In the genomic region with DNA sequence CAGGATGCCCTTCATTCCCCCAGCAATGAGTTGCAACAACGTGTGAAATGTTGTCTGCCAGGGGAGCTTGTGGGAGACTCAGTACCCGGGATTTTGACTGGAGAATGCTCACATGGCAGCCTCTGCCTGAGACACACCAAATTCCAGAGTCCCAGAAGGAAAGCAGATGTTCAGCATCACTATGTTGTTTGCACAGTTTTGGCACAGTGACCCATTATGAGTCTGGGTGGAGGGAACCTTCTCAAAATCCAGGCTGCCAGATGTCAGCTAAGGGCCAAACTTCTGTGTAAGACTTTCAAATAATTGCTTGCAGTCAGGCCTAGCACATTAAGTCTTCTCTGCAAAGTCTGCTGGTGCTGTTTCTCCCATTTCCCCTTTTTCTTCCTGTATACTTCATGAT, we compare ENCODE assay signal across 1 cellular context.
TF ChIP-seq lines count a peak whose summit lies in the region.

No MANE protein-coding gene starts in this region.

TF ChIP-seq in GM23338, 12 proteins besides CTCF, POLR2A, EP300 and RAD21:
- TF ChIP-seq, protein P1, sequence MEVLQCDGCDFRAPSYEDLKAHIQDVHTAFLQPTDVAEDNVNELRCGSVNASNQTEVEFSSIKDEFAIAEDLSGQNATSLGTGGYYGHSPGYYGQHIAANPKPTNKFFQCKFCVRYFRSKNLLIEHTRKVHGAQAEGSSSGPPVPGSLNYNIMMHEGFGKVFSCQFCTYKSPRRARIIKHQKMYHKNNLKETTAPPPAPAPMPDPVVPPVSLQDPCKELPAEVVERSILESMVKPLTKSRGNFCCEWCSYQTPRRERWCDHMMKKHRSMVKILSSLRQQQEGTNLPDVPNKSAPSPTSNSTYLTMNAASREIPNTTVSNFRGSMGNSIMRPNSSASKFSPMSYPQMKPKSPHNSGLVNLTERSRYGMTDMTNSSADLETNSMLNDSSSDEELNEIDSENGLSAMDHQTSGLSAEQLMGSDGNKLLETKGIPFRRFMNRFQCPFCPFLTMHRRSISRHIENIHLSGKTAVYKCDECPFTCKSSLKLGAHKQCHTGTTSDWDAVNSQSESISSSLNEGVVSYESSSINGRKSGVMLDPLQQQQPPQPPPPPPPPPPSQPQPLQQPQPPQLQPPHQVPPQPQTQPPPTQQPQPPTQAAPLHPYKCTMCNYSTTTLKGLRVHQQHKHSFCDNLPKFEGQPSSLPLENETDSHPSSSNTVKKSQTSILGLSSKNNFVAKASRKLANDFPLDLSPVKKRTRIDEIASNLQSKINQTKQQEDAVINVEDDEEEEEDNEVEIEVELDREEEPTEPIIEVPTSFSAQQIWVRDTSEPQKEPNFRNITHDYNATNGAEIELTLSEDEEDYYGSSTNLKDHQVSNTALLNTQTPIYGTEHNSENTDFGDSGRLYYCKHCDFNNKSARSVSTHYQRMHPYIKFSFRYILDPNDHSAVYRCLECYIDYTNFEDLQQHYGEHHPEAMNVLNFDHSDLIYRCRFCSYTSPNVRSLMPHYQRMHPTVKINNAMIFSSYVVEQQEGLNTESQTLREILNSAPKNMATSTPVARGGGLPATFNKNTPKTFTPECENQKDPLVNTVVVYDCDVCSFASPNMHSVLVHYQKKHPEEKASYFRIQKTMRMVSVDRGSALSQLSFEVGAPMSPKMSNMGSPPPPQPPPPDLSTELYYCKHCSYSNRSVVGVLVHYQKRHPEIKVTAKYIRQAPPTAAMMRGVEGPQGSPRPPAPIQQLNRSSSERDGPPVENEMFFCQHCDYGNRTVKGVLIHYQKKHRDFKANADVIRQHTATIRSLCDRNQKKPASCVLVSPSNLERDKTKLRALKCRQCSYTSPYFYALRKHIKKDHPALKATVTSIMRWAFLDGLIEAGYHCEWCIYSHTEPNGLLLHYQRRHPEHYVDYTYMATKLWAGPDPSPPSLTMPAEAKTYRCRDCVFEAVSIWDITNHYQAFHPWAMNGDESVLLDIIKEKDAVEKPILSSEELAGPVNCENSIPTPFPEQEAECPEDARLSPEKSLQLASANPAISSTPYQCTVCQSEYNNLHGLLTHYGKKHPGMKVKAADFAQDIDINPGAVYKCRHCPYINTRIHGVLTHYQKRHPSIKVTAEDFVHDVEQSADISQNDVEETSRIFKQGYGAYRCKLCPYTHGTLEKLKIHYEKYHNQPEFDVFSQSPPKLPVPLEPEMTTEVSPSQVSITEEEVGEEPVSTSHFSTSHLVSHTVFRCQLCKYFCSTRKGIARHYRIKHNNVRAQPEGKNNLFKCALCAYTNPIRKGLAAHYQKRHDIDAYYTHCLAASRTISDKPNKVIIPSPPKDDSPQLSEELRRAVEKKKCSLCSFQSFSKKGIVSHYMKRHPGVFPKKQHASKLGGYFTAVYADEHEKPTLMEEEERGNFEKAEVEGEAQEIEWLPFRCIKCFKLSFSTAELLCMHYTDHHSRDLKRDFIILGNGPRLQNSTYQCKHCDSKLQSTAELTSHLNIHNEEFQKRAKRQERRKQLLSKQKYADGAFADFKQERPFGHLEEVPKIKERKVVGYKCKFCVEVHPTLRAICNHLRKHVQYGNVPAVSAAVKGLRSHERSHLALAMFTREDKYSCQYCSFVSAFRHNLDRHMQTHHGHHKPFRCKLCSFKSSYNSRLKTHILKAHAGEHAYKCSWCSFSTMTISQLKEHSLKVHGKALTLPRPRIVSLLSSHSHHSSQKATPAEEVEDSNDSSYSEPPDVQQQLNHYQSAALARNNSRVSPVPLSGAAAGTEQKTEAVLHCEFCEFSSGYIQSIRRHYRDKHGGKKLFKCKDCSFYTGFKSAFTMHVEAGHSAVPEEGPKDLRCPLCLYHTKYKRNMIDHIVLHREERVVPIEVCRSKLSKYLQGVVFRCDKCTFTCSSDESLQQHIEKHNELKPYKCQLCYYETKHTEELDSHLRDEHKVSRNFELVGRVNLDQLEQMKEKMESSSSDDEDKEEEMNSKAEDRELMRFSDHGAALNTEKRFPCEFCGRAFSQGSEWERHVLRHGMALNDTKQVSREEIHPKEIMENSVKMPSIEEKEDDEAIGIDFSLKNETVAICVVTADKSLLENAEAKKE (CRISPR knock-in tag; IDR thresholded peaks at IDR 0.05): no peak
- TF ChIP-seq EZH2 (IDR thresholded peaks at IDR 0.05; ENCODE audit: low read depth, unreplicated experiment) (no peak), CREB1 (CRISPR knock-in tag; IDR thresholded peaks at IDR 0.05; ENCODE audit: low read depth) (no peak), ZNF331 (CRISPR knock-in tag; IDR thresholded peaks at IDR 0.05; ENCODE audit: low read depth) (no peak), JUNB (IDR thresholded peaks at IDR 0.05; ENCODE audit: unreplicated experiment) (no peak), EZH2phosphoT487 (IDR thresholded peaks at IDR 0.05; ENCODE audit: unreplicated experiment) (no peak), STAT1 (IDR thresholded peaks at IDR 0.05; ENCODE audit: unreplicated experiment) (no peak), POLR2AphosphoS5 (IDR thresholded peaks at IDR 0.05; ENCODE audit: low read depth) (no peak), NANOG (IDR thresholded peaks at IDR 0.05; ENCODE audit: borderline replicate concordance) (no peak), ZNF114 (CRISPR knock-in tag; IDR thresholded peaks at IDR 0.05) (no peak)
- TF ChIP-seq, protein P2, sequence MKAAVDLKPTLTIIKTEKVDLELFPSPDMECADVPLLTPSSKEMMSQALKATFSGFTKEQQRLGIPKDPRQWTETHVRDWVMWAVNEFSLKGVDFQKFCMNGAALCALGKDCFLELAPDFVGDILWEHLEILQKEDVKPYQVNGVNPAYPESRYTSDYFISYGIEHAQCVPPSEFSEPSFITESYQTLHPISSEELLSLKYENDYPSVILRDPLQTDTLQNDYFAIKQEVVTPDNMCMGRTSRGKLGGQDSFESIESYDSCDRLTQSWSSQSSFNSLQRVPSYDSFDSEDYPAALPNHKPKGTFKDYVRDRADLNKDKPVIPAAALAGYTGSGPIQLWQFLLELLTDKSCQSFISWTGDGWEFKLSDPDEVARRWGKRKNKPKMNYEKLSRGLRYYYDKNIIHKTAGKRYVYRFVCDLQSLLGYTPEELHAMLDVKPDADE (IDR thresholded peaks at IDR 0.05): no peak
- TF ChIP-seq, protein P3, sequence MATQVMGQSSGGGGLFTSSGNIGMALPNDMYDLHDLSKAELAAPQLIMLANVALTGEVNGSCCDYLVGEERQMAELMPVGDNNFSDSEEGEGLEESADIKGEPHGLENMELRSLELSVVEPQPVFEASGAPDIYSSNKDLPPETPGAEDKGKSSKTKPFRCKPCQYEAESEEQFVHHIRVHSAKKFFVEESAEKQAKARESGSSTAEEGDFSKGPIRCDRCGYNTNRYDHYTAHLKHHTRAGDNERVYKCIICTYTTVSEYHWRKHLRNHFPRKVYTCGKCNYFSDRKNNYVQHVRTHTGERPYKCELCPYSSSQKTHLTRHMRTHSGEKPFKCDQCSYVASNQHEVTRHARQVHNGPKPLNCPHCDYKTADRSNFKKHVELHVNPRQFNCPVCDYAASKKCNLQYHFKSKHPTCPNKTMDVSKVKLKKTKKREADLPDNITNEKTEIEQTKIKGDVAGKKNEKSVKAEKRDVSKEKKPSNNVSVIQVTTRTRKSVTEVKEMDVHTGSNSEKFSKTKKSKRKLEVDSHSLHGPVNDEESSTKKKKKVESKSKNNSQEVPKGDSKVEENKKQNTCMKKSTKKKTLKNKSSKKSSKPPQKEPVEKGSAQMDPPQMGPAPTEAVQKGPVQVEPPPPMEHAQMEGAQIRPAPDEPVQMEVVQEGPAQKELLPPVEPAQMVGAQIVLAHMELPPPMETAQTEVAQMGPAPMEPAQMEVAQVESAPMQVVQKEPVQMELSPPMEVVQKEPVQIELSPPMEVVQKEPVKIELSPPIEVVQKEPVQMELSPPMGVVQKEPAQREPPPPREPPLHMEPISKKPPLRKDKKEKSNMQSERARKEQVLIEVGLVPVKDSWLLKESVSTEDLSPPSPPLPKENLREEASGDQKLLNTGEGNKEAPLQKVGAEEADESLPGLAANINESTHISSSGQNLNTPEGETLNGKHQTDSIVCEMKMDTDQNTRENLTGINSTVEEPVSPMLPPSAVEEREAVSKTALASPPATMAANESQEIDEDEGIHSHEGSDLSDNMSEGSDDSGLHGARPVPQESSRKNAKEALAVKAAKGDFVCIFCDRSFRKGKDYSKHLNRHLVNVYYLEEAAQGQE (IDR thresholded peaks at IDR 0.05; ENCODE audit: unreplicated experiment): no peak
